9 cellular contexts compared by ENCODE assay signal in genomic region chr4:127781303-127782024, GRCh38. TPM values are rescaled to one million over a fixed set of nuclear protein-coding genes. Genes with fewer than 3 reads are reported as not detected.
A peak's percentile ranks its signal among the peaks of the same experiment; 100 is the strongest.
DNase-seq lines count a peak whose midpoint lies in the region; ATAC-seq and TF ChIP-seq lines count a peak whose summit lies in the region.
"Had no signal": no experiment of that assay in that cellular context is flagged by ENCODE, and none has a peak within 500 bp of the region (broad histone marks: within the 10 kb centered on the region; RNA-seq: fewer than 3 reads in every experiment).

No MANE protein-coding gene starts in this region.

- H3K27me3 ChIP-seq in OCI-LY3 (ENCODE audit: low read depth, low read length), result peaks cover 50% of the 10 kb centered on the region
- H3K27me3 ChIP-seq in lower lobe of right lung (ENCODE audit: low read depth), result no peaks in the 10 kb centered on the region
- H3K27me3 ChIP-seq in thymus (ENCODE audit: control insufficient read depth, insufficient read depth), result peaks cover 38% of the 10 kb centered on the region

- no peaks in the 10 kb centered on the region for H3K79me2 ChIP-seq in OCI-LY3 (ENCODE audit: low read length)

- 18% methylated on average over 43 of the region's 43 CpGs for WGBS in thymus

- peak overlapping the region; percentile 68 for H3K9ac ChIP-seq in OCI-LY3 (ENCODE audit: low read length)

- H3K27ac ChIP-seq in OCI-LY3 (ENCODE audit: low read length), result no peak overlapping the region
- H3K27ac ChIP-seq in lower lobe of right lung, result peak overlapping the region; percentile 42
- peak overlapping the region; percentile 31 for H3K27ac ChIP-seq in thymus (ENCODE audit: low read depth)

- peak overlapping the region; percentile 91; the same call in 1 of the 2 replicates for H2AFZ ChIP-seq in OCI-LY3 (ENCODE audit: low read depth, low read length)

- H3K4me2 ChIP-seq in OCI-LY3 (ENCODE audit: low read length), result peak overlapping the region; percentile 92

- H3K4me1 ChIP-seq in OCI-LY3 (ENCODE audit: low read length) (peaks cover 18% of the 10 kb centered on the region), lower lobe of right lung (peaks cover 8% of the 10 kb centered on the region), thymus (ENCODE audit: control insufficient read depth, insufficient read depth, low read length) (peaks cover 8% of the 10 kb centered on the region)

- peak overlapping the region; percentile 86 for H3K4me3 ChIP-seq in OCI-LY3 (ENCODE audit: low read length)
- peak overlapping the region; percentile 75 for H3K4me3 ChIP-seq in lower lobe of right lung
- H3K4me3 ChIP-seq in thymus (ENCODE audit: low read length), result peak overlapping the region; percentile 57

- DNase-seq in NCI-H2196 (lab: John Stamatoyannopoulos, UW; ENCODE audit: unreplicated experiment), result peak; percentile 40
- DNase-seq in NCI-H2196 treated with DMSO at 0.1 percent for 48 hours (lab: John Stamatoyannopoulos, UW; ENCODE audit: unreplicated experiment), result no peak
- DNase-seq in dermis microvascular lymphatic vessel endothelial cell (ENCODE audit: low read depth in 2 of 2), result peak; percentile 21 to 61
- DNase-seq in lower lobe of right lung, result peak; percentile 46
- no peak for DNase-seq in NK-92 treated with Interleukin-12 subunit alpha and Interleukin-12 subunit beta, amount 100 ng/mL, for 24 hours (lab: John Stamatoyannopoulos, UW)
- DNase-seq: DND-41 had no signal

- H4K20me1 ChIP-seq in OCI-LY3 (ENCODE audit: insufficient read depth, low read length), result no peaks in the 10 kb centered on the region

- ATAC-seq in HG02623 (IDR thresholded peaks at IDR 0.05; ENCODE audit: unreplicated experiment), result peak; percentile 25
- ATAC-seq in lower lobe of right lung, result peak; percentile 79 to 83

- no peaks in the 10 kb centered on the region for H3K36me3 ChIP-seq in OCI-LY3 (replicated peaks; ENCODE audit: low read depth, low read length)
- H3K36me3 ChIP-seq in lower lobe of right lung, result no peaks in the 10 kb centered on the region
- H3K36me3 ChIP-seq in thymus (ENCODE audit: control insufficient read depth, insufficient read depth), result no peaks in the 10 kb centered on the region

- H3K9me3 ChIP-seq in OCI-LY3 (ENCODE audit: insufficient read depth, low read length), result no peaks in the 10 kb centered on the region
- H3K9me3 ChIP-seq in lower lobe of right lung, result no peaks in the 10 kb centered on the region
- H3K9me3 ChIP-seq in thymus (ENCODE audit: control insufficient read depth), result no peaks in the 10 kb centered on the region

- no peak for TF ChIP-seq CTCF in OCI-LY3 (IDR thresholded peaks at IDR 0.05; ENCODE audit: low read depth, low read length)
- no peak for TF ChIP-seq CTCF in lower lobe of right lung (IDR thresholded peaks at IDR 0.05)

- intact Hi-C loops in lower lobe of right lung (cut with DNase I), result no loop called here

RNA-seq across cellular contexts. Expression of gene HSPA4L, which starts 0.7 kb away (rescaled TPM):
- 1.8 and 2.4 TPM in 2 replicates for total RNA-seq in dermis microvascular lymphatic vessel endothelial cell
- total RNA-seq in lower lobe of right lung, result 3.0 TPM
- polyA plus RNA-seq in thymus, result 3.8 TPM

RNA-seq across cellular contexts. Expression of gene SLC25A31, which starts 51.3 kb away (rescaled TPM):
- not detected in 2 replicates for total RNA-seq in dermis microvascular lymphatic vessel endothelial cell
- not detected for total RNA-seq in lower lobe of right lung
- polyA plus RNA-seq in thymus, result 0.25 TPM

Comparison
In these comparisons a context has a peak if more than half of its experiments do, and no peak if none do; other contexts are left out.
1. DNase-seq: peak in NCI-H2196 (single experiment), dermis microvascular lymphatic vessel endothelial cell (2 of 2) and lower lobe of right lung (single experiment); none in NCI-H2196 treated with DMSO at 0.1 percent for 48 hours (single experiment) and NK-92 treated with Interleukin-12 subunit alpha and Interleukin-12 subunit beta, amount 100 ng/mL, for 24 hours (single experiment).
2. Peak in every context shown above with its lines, with median percentiles within 50 percentile points of each other: H3K4me3 ChIP-seq.